Comparison of ENCODE assay signal across 10 cellular contexts in the genomic region with DNA sequence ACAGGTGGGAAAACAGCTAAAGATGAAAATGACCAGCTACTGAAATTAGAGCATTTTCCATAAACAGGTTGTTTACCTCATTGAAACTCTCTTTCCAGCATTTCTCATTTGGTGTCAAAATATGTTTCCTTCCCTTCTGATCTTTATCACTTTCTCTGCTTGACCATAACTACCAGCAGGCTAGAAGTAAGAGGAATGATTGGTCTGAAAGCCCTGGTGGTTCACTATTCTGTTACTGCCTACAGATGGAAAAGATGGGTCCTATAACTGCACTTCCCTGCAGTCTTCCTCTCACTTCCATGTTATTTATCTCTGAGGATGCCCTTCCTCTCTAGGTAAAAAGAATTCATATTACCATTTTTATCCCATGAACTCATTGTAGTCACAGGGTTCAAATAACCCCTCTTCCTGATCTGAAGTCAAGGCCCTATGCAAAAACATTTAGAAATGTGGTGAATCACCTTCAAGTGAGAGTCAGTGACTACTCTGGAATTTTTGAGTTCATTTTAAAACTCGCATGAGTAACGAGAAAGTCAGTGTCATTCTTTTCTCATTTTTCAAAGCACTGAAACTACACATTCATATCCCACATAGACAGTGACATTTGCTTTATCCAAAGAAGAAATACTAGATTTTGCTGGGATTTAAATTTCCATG. TPM values are rescaled to one million over a fixed set of nuclear protein-coding genes. Genes with fewer than 3 reads are reported as not detected.
A peak's percentile ranks its signal among the peaks of the same experiment; 100 is the strongest.
DNase-seq lines count a peak whose midpoint lies in the region; ATAC-seq and TF ChIP-seq lines count a peak whose summit lies in the region.
"Had no signal": no experiment of that assay in that cellular context is flagged by ENCODE, and none has a peak within 500 bp of the region (broad histone marks: within the 10 kb centered on the region; RNA-seq: fewer than 3 reads in every experiment).

No MANE protein-coding gene starts in this region.

- no peaks in the 10 kb centered on the region for H3K9me3 ChIP-seq in suprapubic skin

- no peak for TF ChIP-seq POLR2A in suprapubic skin (IDR thresholded peaks at IDR 0.05)

- H3K27me3 ChIP-seq in suprapubic skin: no peaks in the 10 kb centered on the region

- peak overlapping the region; percentile 88 for H3K27ac ChIP-seq in suprapubic skin

- H3K36me3 Mint-ChIP-seq in activated CD4-positive, alpha-beta T cell treated with anti-CD3 and anti-CD28 coated beads for 36 hours (ENCODE audit: low read depth): no peaks in the 10 kb centered on the region
- no peaks in the 10 kb centered on the region for H3K36me3 Mint-ChIP-seq in activated T-helper 17 cell treated with anti-CD3 and anti-CD28 coated beads, Interleukin-2, amount 50 U/mL, for 72 hours (ENCODE audit: low read depth)
- H3K36me3 Mint-ChIP-seq in glutamatergic neuron (ENCODE audit: unreplicated experiment): peaks cover 4% of the 10 kb centered on the region

- TF ChIP-seq CTCF in fibroblast of villous mesenchyme (IDR thresholded peaks at IDR 0.05; ENCODE audit: insufficient read depth, low read depth, low read length) (no peak), suprapubic skin (IDR thresholded peaks at IDR 0.05) (no peak), glutamatergic neuron (IDR thresholded peaks at IDR 0.05; ENCODE audit: partially characterized antibody, unreplicated experiment) (no peak)

- H3K27me3 Mint-ChIP-seq in activated CD4-positive, alpha-beta T cell treated with anti-CD3 and anti-CD28 coated beads for 36 hours: peaks cover 15% of the 10 kb centered on the region
- peaks cover 3% of the 10 kb centered on the region for H3K27me3 Mint-ChIP-seq in activated T-helper 17 cell treated with anti-CD3 and anti-CD28 coated beads, Interleukin-2, amount 50 U/mL, for 72 hours
- H3K27me3 Mint-ChIP-seq in glutamatergic neuron (ENCODE audit: unreplicated experiment): no peaks in the 10 kb centered on the region

- H3K4me3 Mint-ChIP-seq in activated CD4-positive, alpha-beta T cell treated with anti-CD3 and anti-CD28 coated beads for 36 hours: no peak overlapping the region
- peak overlapping the region; percentile 6 for H3K4me3 Mint-ChIP-seq in activated T-helper 17 cell treated with anti-CD3 and anti-CD28 coated beads, Interleukin-2, amount 50 U/mL, for 72 hours
- no peak overlapping the region for H3K4me3 Mint-ChIP-seq in glutamatergic neuron (ENCODE audit: unreplicated experiment)
- H3K4me3 Mint-ChIP-seq: T-helper 17 cell had no signal

- DNase-seq in activated CD4-positive, alpha-beta T cell treated with anti-CD3 and anti-CD28 coated beads for 36 hours: no peak
- DNase-seq in activated CD4-positive, alpha-beta T cell treated with anti-CD3 and anti-CD28 coated beads, Interleukin-2, amount 50 U/mL, for 1 hour: no peak
- DNase-seq in fibroblast of villous mesenchyme (ENCODE audit: low read depth): peak; percentile 50
- DNase-seq in suprapubic skin (ENCODE audit: low spot score in 2 of 2): no peak
- no peak for DNase-seq in occipital lobe (lab: John Stamatoyannopoulos, UW)
- DNase-seq in glutamatergic neuron: no peak
- DNase-seq: NCI-H774, T-helper 17 cell had no signal

- H3K36me3 ChIP-seq in suprapubic skin: no peaks in the 10 kb centered on the region

- TF ChIP-seq EP300 in suprapubic skin (IDR thresholded peaks at IDR 0.05): no peak

- peaks cover 22% of the 10 kb centered on the region for H3K4me1 Mint-ChIP-seq in activated CD4-positive, alpha-beta T cell treated with anti-CD3 and anti-CD28 coated beads for 36 hours
- H3K4me1 Mint-ChIP-seq in activated T-helper 17 cell treated with anti-CD3 and anti-CD28 coated beads, Interleukin-2, amount 50 U/mL, for 72 hours: peaks cover 4% of the 10 kb centered on the region
- H3K4me1 Mint-ChIP-seq in glutamatergic neuron (ENCODE audit: low read depth, unreplicated experiment): no peaks in the 10 kb centered on the region

- intact Hi-C loops in activated CD4-positive, alpha-beta T cell treated with anti-CD3 and anti-CD28 coated beads for 36 hours (cut with DNase I, micrococcal nuclease): loop anchor here in 1 of 2 experiments (10.0 kb wide), 1 partner anchor 216 kb away; the partner anchor contains the start of gene SRFBP1

- H3K27ac Mint-ChIP-seq in activated CD4-positive, alpha-beta T cell treated with anti-CD3 and anti-CD28 coated beads for 36 hours: peak overlapping the region; percentile 69
- H3K27ac Mint-ChIP-seq in activated T-helper 17 cell treated with anti-CD3 and anti-CD28 coated beads, Interleukin-2, amount 50 U/mL, for 72 hours: peak overlapping the region; percentile 79
- H3K27ac Mint-ChIP-seq in glutamatergic neuron (ENCODE audit: unreplicated experiment): no peak overlapping the region
- H3K27ac Mint-ChIP-seq: T-helper 17 cell had no signal

- POLR2A ChIA-PET in activated CD4-positive, alpha-beta T cell treated with anti-CD3 and anti-CD28 coated beads for 36 hours (lab: Charles Lee): no interaction called here

- H3K4me1 ChIP-seq in suprapubic skin: peaks cover 45% of the 10 kb centered on the region

- WGBS in suprapubic skin: 39% methylated on average over 2 of the region's 2 CpGs

- H3K4me3 ChIP-seq in fibroblast of villous mesenchyme (ENCODE audit: low read depth, low read length) (no peak overlapping the region), suprapubic skin (no peak overlapping the region)

- peaks cover 7% of the 10 kb centered on the region for H3K9me3 Mint-ChIP-seq in activated CD4-positive, alpha-beta T cell treated with anti-CD3 and anti-CD28 coated beads for 36 hours (ENCODE audit: low read depth)
- no peaks in the 10 kb centered on the region for H3K9me3 Mint-ChIP-seq in activated T-helper 17 cell treated with anti-CD3 and anti-CD28 coated beads, Interleukin-2, amount 50 U/mL, for 72 hours
- peaks cover 1% of the 10 kb centered on the region for H3K9me3 Mint-ChIP-seq in glutamatergic neuron (ENCODE audit: unreplicated experiment)

- peak; percentile 89 for ATAC-seq in activated CD4-positive, alpha-beta T cell treated with anti-CD3 and anti-CD28 coated beads for 36 hours
- peak; percentile 80 for ATAC-seq in activated T-helper 17 cell treated with anti-CD3 and anti-CD28 coated beads, Interleukin-2, amount 50 U/mL, for 72 hours (replicated peaks)
- no peak for ATAC-seq in HG02623 (IDR thresholded peaks at IDR 0.05; ENCODE audit: unreplicated experiment)
- ATAC-seq: T-helper 17 cell had no signal

- CTCF ChIA-PET in activated CD4-positive, alpha-beta T cell treated with anti-CD3 and anti-CD28 coated beads for 36 hours (lab: Charles Lee): no interaction called here

RNA-seq across cellular contexts. Expression of gene ZNF474, which starts 51.6 kb away (rescaled TPM):
- total RNA-seq in activated CD4-positive, alpha-beta T cell treated with anti-CD3 and anti-CD28 coated beads for 36 hours: not detected
- total RNA-seq in activated T-helper 17 cell treated with anti-CD3 and anti-CD28 coated beads, Interleukin-2, amount 50 U/mL, for 72 hours: not detected
- 0.43 and 0.64 TPM in 2 replicates for total RNA-seq in fibroblast of villous mesenchyme
- total RNA-seq in suprapubic skin: 1 to 10 TPM in 3 of 4 donors, not detected in 1; 1.0 to 2.0 (median 1.4) TPM
- total RNA-seq in occipital lobe: 1.2 TPM
- 0.64 TPM for total RNA-seq in glutamatergic neuron (ENCODE audit: unreplicated experiment)
